In genomic region chr9:94026816-94027215, GRCh38 we compare ENCODE assay signal across 33 cellular contexts.
"Had no signal": no experiment of that assay in that cellular context is flagged by ENCODE, and none has a peak within 500 bp of the region (broad histone marks: within the 10 kb centered on the region; RNA-seq: fewer than 3 reads in every experiment).

No MANE protein-coding gene starts in this region.

- H3K36me3 ChIP-seq: adrenal gland, brain microvascular endothelial cell, breast epithelium had no signal

- H3K9me3 ChIP-seq: adrenal gland, body of pancreas, breast epithelium had no signal

- H3K4me3 ChIP-seq: adrenal gland, body of pancreas, breast epithelium had no signal

- ATAC-seq: activated CD8-positive, alpha-beta T cell treated with anti-CD3 and anti-CD28 coated beads for 36 hours; activated naive CD4-positive, alpha-beta T cell treated with anti-CD3 and anti-CD28 coated beads, Interleukin-2, amount 50 U/mL, for 72 hours; activated T-cell treated with anti-CD3 and anti-CD28 coated beads, Interleukin-2, amount 50 U/mL, for 4 hours; activated T-cell treated with anti-CD3 and anti-CD28 coated beads, Interleukin-2, amount 50 U/mL, for 72 hours; activated T-helper 17 cell treated with anti-CD3 and anti-CD28 coated beads, Interleukin-2, amount 50 U/mL, for 72 hours; body of pancreas had no signal

- FAIRE-seq: astrocyte, TTC549 had no signal

- H3K4me1 ChIP-seq: breast epithelium had no signal

- DNase-seq: activated B cell treated with CpG ODN at 0.5 μM for 24 hours; activated CD4-positive, alpha-beta memory T cell treated with anti-CD3 and anti-CD28 coated beads for 36 hours; activated CD4-positive, alpha-beta T cell treated with anti-CD3 and anti-CD28 coated beads for 4 hours; activated CD4-positive, alpha-beta T cell treated with anti-CD3 and anti-CD28 coated beads, Interleukin-2, amount 10 ng/mL, durations not matched to agents 24 days and 14 days; activated CD4-positive, alpha-beta T cell treated with anti-CD3 and anti-CD28 coated beads, Interleukin-2, amount 50 U/mL, for 1 hour; activated CD4-positive, alpha-beta T cell treated with anti-CD3 and anti-CD28 coated beads, Interleukin-2, amount 50 U/mL, for 4 hours; activated CD4-positive, CD25-positive, alpha-beta regulatory T cell treated with anti-CD3 and anti-CD28 coated beads, Interleukin-2, amount 50 U/mL, for 72 hours; activated CD8-positive, alpha-beta memory T cell treated with anti-CD3 and anti-CD28 coated beads, Interleukin-2, amount 50 U/mL, for 4 hours; activated CD8-positive, alpha-beta T cell treated with anti-CD3 and anti-CD28 coated beads for 36 hours; activated effector memory CD4-positive, alpha-beta T cell treated with anti-CD3 and anti-CD28 coated beads, Interleukin-2, amount 50 U/mL, for 16 hours; activated gamma-delta T cell treated with Interleukin-2 at 50 U/mL for 16 hours; activated naive CD4-positive, alpha-beta T cell; activated naive CD4-positive, alpha-beta T cell treated with anti-CD3 and anti-CD28 coated beads for 36 hours; activated naive CD4-positive, alpha-beta T cell treated with anti-CD3 and anti-CD28 coated beads, Interleukin-2, amount 50 U/mL, for 16 hours; activated naive CD8-positive, alpha-beta T cell treated with anti-CD3 and anti-CD28 coated beads for 36 hours; activated T-cell treated with anti-CD3 and anti-CD28 coated beads for 4 hours; activated T-cell treated with anti-CD3 and anti-CD28 coated beads, Interleukin-2, amount 50 U/mL, for 1 hour; activated T-cell treated with anti-CD3 and anti-CD28 coated beads, Interleukin-2, amount 50 U/mL, for 4 hours; activated T-cell treated with anti-CD3 and anti-CD28 coated beads, Interleukin-2, amount 50 U/mL, for 72 hours; adrenal gland; amniotic stem cell; aorta; body of pancreas; brain microvascular endothelial cell; central memory CD4-positive, alpha-beta T cell; T-helper 2 cell; T-helper 9 cell had no signal

- H3K27me3 ChIP-seq: adrenal gland, body of pancreas, brain microvascular endothelial cell, breast epithelium had no signal

- H3K27ac ChIP-seq: adrenal gland, body of pancreas, brain microvascular endothelial cell, breast epithelium, VCaP had no signal
